In the genomic region with DNA sequence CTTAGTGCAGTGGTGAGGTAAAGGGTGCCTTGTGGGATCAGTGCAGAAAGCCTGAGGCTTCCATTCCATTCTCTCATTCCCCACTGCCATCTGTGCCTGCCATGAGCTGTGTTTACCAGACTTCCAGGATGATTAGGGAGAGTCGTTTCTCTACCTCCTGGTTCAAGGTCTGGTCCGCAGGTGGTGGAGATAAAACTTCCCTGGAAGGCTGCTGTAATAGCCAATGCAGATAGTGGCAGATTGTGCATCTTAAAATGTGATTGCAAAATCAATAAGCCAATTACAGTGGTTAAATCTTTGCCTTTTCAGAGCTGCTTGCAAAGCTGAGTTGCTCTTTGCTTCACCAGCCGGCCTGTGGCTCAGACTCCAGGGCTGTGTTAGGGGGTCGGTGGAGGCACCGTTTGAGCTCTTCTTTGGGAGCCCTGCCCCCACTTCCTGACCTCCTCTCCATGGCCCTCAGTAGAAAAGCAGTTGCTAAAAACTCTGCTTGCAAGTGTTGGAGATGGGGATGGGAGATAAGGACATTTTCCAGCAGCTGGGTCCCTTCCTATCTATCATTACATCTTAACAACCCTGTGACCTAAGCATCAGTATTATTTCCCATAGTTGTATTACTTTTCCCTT, we compare ENCODE assay signal across 17 cellular contexts.
DNase-seq lines count a peak whose midpoint lies in the region; ATAC-seq, FAIRE-seq and TF ChIP-seq lines count a peak whose summit lies in the region.
"Had no signal": no experiment of that assay in that cellular context is flagged by ENCODE, and none has a peak within 500 bp of the region (broad histone marks: within the 10 kb centered on the region; RNA-seq: fewer than 3 reads in every experiment).

No MANE protein-coding gene starts in this region.

- H3K79me1 ChIP-seq in neuronal stem cell (ENCODE audit: low read depth, low read length), result no peaks in the 10 kb centered on the region

- no peaks in the 10 kb centered on the region for H3K27me3 ChIP-seq in neuronal stem cell (ENCODE audit: control insufficient read depth in 3 of 3, insufficient read depth in 3 of 3, low read depth in 1 of 3, low read length in 3 of 3)

- FAIRE-seq in D721Med (lab: Jason Lieb, UNC), result peak; percentile 55
- FAIRE-seq: RCC 7860 had no signal

- H3K9ac ChIP-seq in neuronal stem cell (ENCODE audit: low read depth, low read length, poor library complexity), result no peak overlapping the region

- peaks cover 0 to 1% of the 10 kb centered on the region in 2 donors for H3K4me1 ChIP-seq in neuronal stem cell (ENCODE audit: control insufficient read depth in 2 of 2, insufficient read depth in 1 of 2, low read depth in 1 of 2, low read length in 2 of 2)

- DNase-seq in D721Med (ENCODE audit: insufficient read length, low spot score) (peak; percentile 65), Kasumi-1 (lab: John Stamatoyannopoulos, UW) (peak; percentile 13 to 27), neuronal stem cell (ENCODE audit: low spot score) (no peak), NCI-H774 (lab: John Stamatoyannopoulos, UW) (no peak), iPS-NIHi7 (ENCODE audit: extremely low spot score) (no peak)
- no peak for DNase-seq in stimulated activated effector memory CD8-positive, alpha-beta T cell treated with anti-CD3 and anti-CD28 coated beads, Interleukin-12 subunit alpha, Interleukin-12 subunit beta, amount 100 ng/mL, for 72 hours (ENCODE audit: low spot score in 2 of 2)
- DNase-seq in stimulated activated CD4-positive, alpha-beta T cell treated with anti-CD3 and anti-CD28 coated beads, Interleukin-4, amount 100 ng/mL, for 4 hours, result no peak
- DNase-seq: activated naive CD8-positive, alpha-beta T cell treated with anti-CD3 and anti-CD28 coated beads, Interleukin-2, amount 50 U/mL, for 24 hours; cerebellar nuclear complex; DMS79 treated with DMSO at 0.1 percent for 48 hours; mucosa of descending colon; NCI-H446; substantia nigra; T-cell had no signal

- ATAC-seq in stimulated activated effector memory CD8-positive, alpha-beta T cell treated with anti-CD3 and anti-CD28 coated beads, Interleukin-12 subunit alpha, Interleukin-12 subunit beta, amount 100 ng/mL, for 72 hours, result no peak
- ATAC-seq: activated naive CD8-positive, alpha-beta T cell treated with anti-CD3 and anti-CD28 coated beads, Interleukin-2, amount 50 U/mL, for 24 hours; mucosa of descending colon; T-cell had no signal

- no peak overlapping the region for H3K23ac ChIP-seq in neuronal stem cell (ENCODE audit: low read depth, low read length, poor library complexity)

- no peak overlapping the region for H2AK5ac ChIP-seq in neuronal stem cell (ENCODE audit: low read depth, low read length)

- peaks cover 0 to 7% of the 10 kb centered on the region in 2 donors for H3K9me3 ChIP-seq in neuronal stem cell (replicated peaks in 1 of 2; ENCODE audit: control insufficient read depth in 2 of 2, insufficient read depth in 1 of 2, low read depth in 1 of 2, low read length in 2 of 2)
- H3K9me3 ChIP-seq: mucosa of descending colon had no signal

- H4K8ac ChIP-seq in neuronal stem cell (ENCODE audit: low read depth, low read length), result no peak overlapping the region

- no peak overlapping the region for H3K14ac ChIP-seq in neuronal stem cell (ENCODE audit: low read length)

- no peak overlapping the region for H2BK5ac ChIP-seq in neuronal stem cell (ENCODE audit: low read length)

- H3K4me2 ChIP-seq in neuronal stem cell (ENCODE audit: insufficient read depth, low read length, poor library complexity, severe bottlenecking), result no peak overlapping the region

- WGBS in neuronal stem cell (ENCODE audit: extremely low coverage in 2 of 2, insufficient read length in 2 of 2, insufficient replicate concordance in 1 of 2), 2 donors, result no CpG with 5 or more reads among the region's 5 CpGs

- no peaks in the 10 kb centered on the region for H3K9me3 Mint-ChIP-seq in stimulated activated effector memory CD8-positive, alpha-beta T cell treated with anti-CD3 and anti-CD28 coated beads, Interleukin-12 subunit alpha, Interleukin-12 subunit beta, amount 100 ng/mL, for 72 hours
- H3K9me3 Mint-ChIP-seq: activated naive CD8-positive, alpha-beta T cell treated with anti-CD3 and anti-CD28 coated beads, Interleukin-2, amount 50 U/mL, for 24 hours; T-cell had no signal

- no peak overlapping the region for H3K18ac ChIP-seq in neuronal stem cell (ENCODE audit: low read length)

- H2BK15ac ChIP-seq in neuronal stem cell (ENCODE audit: low read length), result no peak overlapping the region

- no peak overlapping the region for H3K4me3 Mint-ChIP-seq in stimulated activated effector memory CD8-positive, alpha-beta T cell treated with anti-CD3 and anti-CD28 coated beads, Interleukin-12 subunit alpha, Interleukin-12 subunit beta, amount 100 ng/mL, for 72 hours
- H3K4me3 Mint-ChIP-seq: activated naive CD8-positive, alpha-beta T cell treated with anti-CD3 and anti-CD28 coated beads, Interleukin-2, amount 50 U/mL, for 24 hours; T-cell had no signal

- H3K36me3 ChIP-seq in neuronal stem cell (replicated peaks in 1 of 2; ENCODE audit: control insufficient read depth in 2 of 2, insufficient read depth in 2 of 2, low read length in 2 of 2), result no peaks in the 10 kb centered on the region

- no peak overlapping the region for H2BK120ac ChIP-seq in neuronal stem cell (ENCODE audit: low read depth, low read length)

- TF ChIP-seq CTCF in D721Med (IDR thresholded peaks at IDR 0.05; ENCODE audit: insufficient read depth, missing control alignments), result no peak
- TF ChIP-seq CTCF in VCaP (conservative IDR thresholded peaks at IDR 0.05), result no peak

- no peaks in the 10 kb centered on the region for H3K36me3 Mint-ChIP-seq in stimulated activated effector memory CD8-positive, alpha-beta T cell treated with anti-CD3 and anti-CD28 coated beads, Interleukin-12 subunit alpha, Interleukin-12 subunit beta, amount 100 ng/mL, for 72 hours
- H3K36me3 Mint-ChIP-seq: T-cell had no signal

- no peak overlapping the region for H4K91ac ChIP-seq in neuronal stem cell (ENCODE audit: low read depth, low read length, poor library complexity)

- H3K4me3 ChIP-seq in neuronal stem cell (ENCODE audit: low read length in 2 of 2), result no peak overlapping the region
- H3K4me3 ChIP-seq: mucosa of descending colon had no signal

- peak overlapping the region; percentile 48 for H2AFZ ChIP-seq in neuronal stem cell (ENCODE audit: low read length)

- H3K27ac Mint-ChIP-seq in stimulated activated effector memory CD8-positive, alpha-beta T cell treated with anti-CD3 and anti-CD28 coated beads, Interleukin-12 subunit alpha, Interleukin-12 subunit beta, amount 100 ng/mL, for 72 hours, result no peak overlapping the region
- H3K27ac Mint-ChIP-seq: activated naive CD8-positive, alpha-beta T cell treated with anti-CD3 and anti-CD28 coated beads, Interleukin-2, amount 50 U/mL, for 24 hours; T-cell had no signal

- no peaks in the 10 kb centered on the region for H3K4me1 Mint-ChIP-seq in stimulated activated effector memory CD8-positive, alpha-beta T cell treated with anti-CD3 and anti-CD28 coated beads, Interleukin-12 subunit alpha, Interleukin-12 subunit beta, amount 100 ng/mL, for 72 hours
- H3K4me1 Mint-ChIP-seq: activated naive CD8-positive, alpha-beta T cell treated with anti-CD3 and anti-CD28 coated beads, Interleukin-2, amount 50 U/mL, for 24 hours; T-cell had no signal

- peak overlapping the region; percentile 32; the same call in 1 of the 2 replicates for H3K27ac ChIP-seq in VCaP
- no peak overlapping the region for H3K27ac ChIP-seq in neuronal stem cell (replicated peaks; ENCODE audit: low read length)
- H3K27ac ChIP-seq: epithelial cell of prostate had no signal

- no peak overlapping the region for H3K4ac ChIP-seq in neuronal stem cell (ENCODE audit: low read length)

- no peak overlapping the region for H2BK12ac ChIP-seq in neuronal stem cell (ENCODE audit: low read length)

Comparison
In these comparisons a context has a peak if more than half of its experiments do, and no peak if none do; other contexts are left out.
1. DNase-seq: peak in D721Med (single experiment) and Kasumi-1 (2 of 2); none in neuronal stem cell (single experiment), NCI-H774 (single experiment), stimulated activated effector memory CD8-positive, alpha-beta T cell treated with anti-CD3 and anti-CD28 coated beads, Interleukin-12 subunit alpha, Interleukin-12 subunit beta, amount 100 ng/mL, for 72 hours (0 of 2), iPS-NIHi7 (single experiment) and stimulated activated CD4-positive, alpha-beta T cell treated with anti-CD3 and anti-CD28 coated beads, Interleukin-4, amount 100 ng/mL, for 4 hours (0 of 2).